In genomic region chr2:221077241-221077640, GRCh38 we compare ENCODE assay signal across 29 cellular contexts.
"Had no signal": no experiment of that assay in that cellular context is flagged by ENCODE, and none has a peak within 500 bp of the region (broad histone marks: within the 10 kb centered on the region; RNA-seq: fewer than 3 reads in every experiment).

No MANE protein-coding gene starts in this region.

- H3K9me3 ChIP-seq: adrenal gland, body of pancreas, esophagus muscularis mucosa, gastrocnemius medialis had no signal

- H3K4me3 ChIP-seq: adrenal gland, body of pancreas, esophagus muscularis mucosa, gastrocnemius medialis, heart right ventricle had no signal

- ATAC-seq: activated CD4-positive, alpha-beta T cell treated with anti-CD3 and anti-CD28 coated beads for 36 hours; activated CD8-positive, alpha-beta memory T cell treated with anti-CD3 and anti-CD28 coated beads, Interleukin-2, amount 10 ng/mL, durations not matched to agents 7 days and 5 days; activated CD8-positive, alpha-beta T cell treated with anti-CD3 and anti-CD28 coated beads, Interleukin-2, amount 10 ng/mL, durations not matched to agents 7 days and 5 days; activated naive CD8-positive, alpha-beta T cell treated with anti-CD3 and anti-CD28 coated beads, Interleukin-2, amount 50 U/mL, for 24 hours; body of pancreas; effector memory CD8-positive, alpha-beta T cell; foreskin keratinocyte; gastrocnemius medialis; heart right ventricle had no signal

- DNase-seq: activated CD4-positive, alpha-beta memory T cell treated with anti-CD3 and anti-CD28 coated beads for 36 hours; activated CD4-positive, alpha-beta T cell treated with anti-CD3 and anti-CD28 coated beads for 36 hours; activated CD4-positive, alpha-beta T cell treated with anti-CD3 and anti-CD28 coated beads, Interleukin-2, amount 10 ng/mL, durations not matched to agents 24 days and 14 days; activated CD4-positive, CD25-positive, alpha-beta regulatory T cell; activated CD4-positive, CD25-positive, alpha-beta regulatory T cell treated with anti-CD3 and anti-CD28 coated beads, Interleukin-2, amount 50 U/mL, for 72 hours; activated CD8-positive, alpha-beta memory T cell treated with anti-CD3 and anti-CD28 coated beads, Interleukin-2, amount 10 ng/mL, durations not matched to agents 7 days and 5 days; activated CD8-positive, alpha-beta memory T cell treated with anti-CD3 and anti-CD28 coated beads, Interleukin-2, amount 50 U/mL, for 4 hours; activated CD8-positive, alpha-beta T cell treated with anti-CD3 and anti-CD28 coated beads, Interleukin-2, amount 10 ng/mL, durations not matched to agents 7 days and 5 days; activated effector memory CD4-positive, alpha-beta T cell treated with anti-CD3 and anti-CD28 coated beads, Interleukin-2, amount 50 U/mL, for 16 hours; activated naive CD4-positive, alpha-beta T cell treated with anti-CD3 and anti-CD28 coated beads for 36 hours; activated naive CD8-positive, alpha-beta T cell treated with anti-CD3 and anti-CD28 coated beads for 36 hours; activated naive CD8-positive, alpha-beta T cell treated with anti-CD3 and anti-CD28 coated beads, Interleukin-2, amount 50 U/mL, for 24 hours; activated T-cell treated with anti-CD3 and anti-CD28 coated beads, Interleukin-2, amount 50 U/mL, for 1 hour; activated T-cell treated with anti-CD3 and anti-CD28 coated beads, Interleukin-2, amount 50 U/mL, for 48 hours; adrenal gland; amygdala; aorta; body of pancreas; cortex of kidney; dermis blood vessel endothelial cell; effector CD4-positive, alpha-beta T cell; effector memory CD8-positive, alpha-beta T cell; erythroblast; foreskin keratinocyte; gastrocnemius medialis; glutamatergic neuron; heart right ventricle; T-helper 2 cell had no signal

- H3K36me3 ChIP-seq: adrenal gland, esophagus muscularis mucosa, gastrocnemius medialis, heart right ventricle had no signal

- H3K27ac ChIP-seq: adrenal gland, body of pancreas, esophagus muscularis mucosa, foreskin keratinocyte, gastrocnemius medialis, heart right ventricle had no signal

- H3K4me1 ChIP-seq: adrenal gland, body of pancreas, foreskin keratinocyte, gastrocnemius medialis had no signal

- H3K27me3 ChIP-seq: adrenal gland, body of pancreas, esophagus muscularis mucosa, gastrocnemius medialis, heart right ventricle had no signal
